In the genomic region with DNA sequence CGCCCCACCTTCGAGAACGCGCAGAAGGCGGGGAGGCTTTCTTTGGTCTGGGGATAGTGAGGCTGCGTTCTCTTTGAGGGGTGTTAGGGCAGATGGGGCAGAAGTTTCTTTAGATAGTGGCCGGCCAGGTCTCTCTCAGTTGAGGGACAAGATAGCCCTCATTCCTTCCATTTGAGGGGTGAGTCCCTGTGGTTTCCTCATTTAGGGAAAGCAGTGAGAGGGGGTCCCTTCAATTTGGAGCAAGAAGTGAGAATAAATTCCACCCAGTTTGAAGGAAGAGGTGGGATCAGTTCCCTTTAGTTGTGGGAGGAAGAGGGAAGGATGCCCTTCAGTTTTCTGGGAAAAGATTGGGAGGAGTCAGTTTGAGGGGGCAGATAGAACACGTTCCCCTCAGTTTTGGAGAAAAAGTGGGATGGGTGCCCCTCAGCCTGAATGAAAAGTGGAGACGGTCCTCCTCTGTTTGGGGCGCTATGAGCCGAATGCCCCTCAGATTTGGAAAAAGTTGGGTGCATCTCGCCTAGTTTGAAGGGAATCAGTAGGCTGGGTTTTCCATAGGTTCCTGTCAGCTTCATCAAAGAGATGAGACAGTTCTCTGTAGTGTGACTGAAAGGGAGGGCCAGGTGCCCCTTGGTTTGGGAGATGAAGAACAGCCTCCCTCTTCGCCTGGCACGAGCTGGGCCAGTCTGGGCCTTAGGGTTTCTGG, we compare ENCODE assay signal across 8 cellular contexts. TPM values are rescaled to one million over a fixed set of nuclear protein-coding genes. Genes with fewer than 3 reads are reported as not detected.
DNase-seq lines count a peak whose midpoint lies in the region; ATAC-seq, FAIRE-seq and TF ChIP-seq lines count a peak whose summit lies in the region.

No MANE protein-coding gene starts in this region.

- H3K4me3 ChIP-seq in HEK293 (ENCODE audit: low read depth, low read length) (peak overlapping the region; percentile 36), astrocyte of the cerebellum (ENCODE audit: low read depth, low read length) (peak overlapping the region; percentile 91), mesenchymal stem cell (ENCODE audit: insufficient read depth in 1 of 2, low read depth in 1 of 2, low read length in 2 of 2) (peak overlapping the region; percentile 69 to 87)

- in situ Hi-C loops in astrocyte of the cerebellum (cut with HindIII; ENCODE audit: low sequenced_read_pairs), result no loop called here

- H3K23ac ChIP-seq in mesenchymal stem cell (ENCODE audit: low read length in 2 of 2), result peak overlapping the region in 1 of 2 experiments; percentile 67

- CTCF ChIA-PET in HEK293 (lab: Yijun Ruan, JAX), result interaction anchor here (0.7 to 2.3 kb wide), 4 partner anchors 11 to 169 kb away, joined by 3 to 7 read pairs (median 4); no protein-coding TSS in a partner anchor

- H3K27ac ChIP-seq in 22Rv1 (peak overlapping the region; percentile 87; the same call in 1 of the 2 replicates), HEK293 (ENCODE audit: extremely low read depth, low read depth, low read length) (peak overlapping the region; percentile 5; the same call in 1 of the 2 replicates), mesenchymal stem cell (ENCODE audit: low read length, poor library complexity, severe bottlenecking) (no peak overlapping the region)

- H3K27me3 ChIP-seq in mesenchymal stem cell (ENCODE audit: control insufficient read depth in 1 of 2, insufficient read depth in 1 of 2, low read length in 2 of 2), result peaks cover 0 to 9% of the 10 kb centered on the region in 2 experiments

- FAIRE-seq in H54 (lab: Jason Lieb, UNC), result no peak

- no peak for TF ChIP-seq CTCF in 22Rv1 (IDR thresholded peaks at IDR 0.05)
- no peak for TF ChIP-seq CTCF in HEK293 (tag by site-specific recombination; IDR thresholded peaks at IDR 0.05)
- no peak for TF ChIP-seq CTCF in astrocyte of the cerebellum (IDR thresholded peaks at IDR 0.05; ENCODE audit: low read depth, low read length, missing control alignments)

- H4K91ac ChIP-seq in mesenchymal stem cell (ENCODE audit: low read length), result no peak overlapping the region

- H2BK5ac ChIP-seq in mesenchymal stem cell (ENCODE audit: low read depth, low read length, poor library complexity, severe bottlenecking), result no peak overlapping the region

- H3K9me3 ChIP-seq in HEK293 (ENCODE audit: control insufficient read depth, insufficient read depth, low read depth, low read length) (no peaks in the 10 kb centered on the region), mesenchymal stem cell (ENCODE audit: control insufficient read depth, low read length) (no peaks in the 10 kb centered on the region)

- H3K4me1 ChIP-seq in HEK293 (ENCODE audit: control insufficient read depth, insufficient read depth, low read length) (peaks cover 9% of the 10 kb centered on the region), mesenchymal stem cell (ENCODE audit: control insufficient read depth, insufficient read depth, low read depth, low read length) (peaks cover 48% of the 10 kb centered on the region)

- 9% methylated on average over 14 of the region's 14 CpGs for WGBS in mesenchymal stem cell

- H3K14ac ChIP-seq in mesenchymal stem cell (ENCODE audit: low read length in 2 of 2), result peak overlapping the region in 1 of 2 experiments; percentile 69

- no peak for DNase-seq in astrocyte of the cerebellum (ENCODE audit: low read depth)
- peak; percentile 35 for DNase-seq in mesenchymal stem cell
- DNase-seq in superior temporal gyrus (ENCODE audit: extremely low spot score), result no peak
- DNase-seq in H54 (ENCODE audit: insufficient read length, low spot score), result no peak
- no peak for DNase-seq in stimulated activated CD4-positive, alpha-beta T cell treated with anti-CD3 and anti-CD28 coated beads, Interleukin-1b, Interleukin-23, amount 100 ng/mL, for 48 hours

- peaks cover 0 to 7% of the 10 kb centered on the region in 2 experiments; a peak in 1 of 3 replicates for H3K36me3 ChIP-seq in HEK293 (ENCODE audit: control insufficient read depth in 2 of 2, insufficient read depth in 1 of 2, low read length in 2 of 2)
- peaks cover 6 to 8% of the 10 kb centered on the region in 2 experiments for H3K36me3 ChIP-seq in mesenchymal stem cell (ENCODE audit: control insufficient read depth in 1 of 2, insufficient read depth in 2 of 2, low read depth in 1 of 2, low read length in 2 of 2)

- peak overlapping the region; percentile 92 for H4K8ac ChIP-seq in mesenchymal stem cell (ENCODE audit: low read length)

- H2BK120ac ChIP-seq in mesenchymal stem cell (ENCODE audit: low read depth, low read length), result peak overlapping the region; percentile 95

- no peak for TF ChIP-seq POLR2A in H54 (IDR thresholded peaks at IDR 0.05; ENCODE audit: low read depth, low read length)

- no peak overlapping the region for H2AK5ac ChIP-seq in mesenchymal stem cell (ENCODE audit: low read length, severe bottlenecking)

- H3K9ac ChIP-seq in mesenchymal stem cell (ENCODE audit: low read length), result peak overlapping the region; percentile 86

- H3K18ac ChIP-seq in mesenchymal stem cell (ENCODE audit: low read depth in 1 of 2, low read length in 2 of 2), result peak overlapping the region; percentile 88 to 94

- POLR2A ChIA-PET in HEK293 (lab: Yijun Ruan, JAX), result interaction anchor here (0.5 to 7.4 kb wide), 10 partner anchors 11 to 233 kb away, joined by 3 to 109 read pairs (median 6); partner anchors contain the start of genes ATP6V0D1 and TMEM208

- peak overlapping the region in 1 of 2 experiments; percentile 81 for H2BK12ac ChIP-seq in mesenchymal stem cell (ENCODE audit: low read length in 2 of 2)

- H3K4me2 ChIP-seq in mesenchymal stem cell (ENCODE audit: low read length, poor library complexity, severe bottlenecking), result peak overlapping the region; percentile 96

- H2AFZ ChIP-seq in mesenchymal stem cell (ENCODE audit: low read depth, low read length), result peak overlapping the region; percentile 84

- H3K4ac ChIP-seq in mesenchymal stem cell (ENCODE audit: low read depth in 1 of 2, low read length in 2 of 2), result peak overlapping the region; percentile 9 to 29

- H3K79me1 ChIP-seq in mesenchymal stem cell (replicated peaks; ENCODE audit: low read length, poor library complexity, severe bottlenecking), result peaks cover 4% of the 10 kb centered on the region

- ATAC-seq in HG03521 (IDR thresholded peaks at IDR 0.05; ENCODE audit: unreplicated experiment), result no peak

- peak overlapping the region; percentile 94 for H2BK15ac ChIP-seq in mesenchymal stem cell (ENCODE audit: low read depth, poor library complexity, severe bottlenecking)

TF ChIP-seq in HEK293, 187 proteins besides CTCF, POLR2A, EP300 and RAD21 (continues in another document):
- TF ChIP-seq ZNF362 (tag by site-specific recombination; IDR thresholded peaks at IDR 0.05) (no peak), ZNF623 (tag by site-specific recombination; IDR thresholded peaks at IDR 0.05) (no peak), ZBTB26 (tag by site-specific recombination; optimal IDR thresholded peaks at IDR 0.05) (peak; percentile 62), ZNF530 (tag by site-specific recombination; IDR thresholded peaks at IDR 0.05; ENCODE audit: low read depth) (no peak), ZSCAN16 (tag by site-specific recombination; IDR thresholded peaks at IDR 0.05) (no peak), SP3 (tag by site-specific recombination; IDR thresholded peaks at IDR 0.05) (0 out of 2 replicates have a peak, but pooled peaks have one; percentile 7), ZNF560 (tag by site-specific recombination; IDR thresholded peaks at IDR 0.05; ENCODE audit: borderline replicate concordance) (no peak)

RNA-seq across cellular contexts. Expression of gene FHOD1, which starts 0.6 kb away (rescaled TPM):
- 51.6 TPM for polyA plus RNA-seq in mesenchymal stem cell (2013, experiment 1 of 2)
- 50.1 TPM for polyA plus RNA-seq in mesenchymal stem cell (2013, experiment 2 of 2)

RNA-seq across cellular contexts. Expression of gene SLC9A5, which starts 0.9 kb away (rescaled TPM):
- polyA plus RNA-seq in mesenchymal stem cell (2013, experiment 1 of 2), result 1.5 TPM
- 1.5 TPM for polyA plus RNA-seq in mesenchymal stem cell (2013, experiment 2 of 2)

RNA-seq across cellular contexts. Expression of gene TMEM208, which starts 20.9 kb away (rescaled TPM):
- polyA plus RNA-seq in mesenchymal stem cell (2013, experiment 1 of 2), result 43.4 TPM
- polyA plus RNA-seq in mesenchymal stem cell (2013, experiment 2 of 2), result 44.0 TPM

RNA-seq across cellular contexts. Expression of gene PLEKHG4, which starts 31.5 kb away (rescaled TPM):
- polyA plus RNA-seq in mesenchymal stem cell (2013, experiment 1 of 2), result 6.6 TPM
- 6.5 TPM for polyA plus RNA-seq in mesenchymal stem cell (2013, experiment 2 of 2)

RNA-seq across cellular contexts. Expression of gene ELMO3, which starts 48.9 kb away (rescaled TPM):
- 0.64 TPM for polyA plus RNA-seq in mesenchymal stem cell (2013, experiment 1 of 2)
- polyA plus RNA-seq in mesenchymal stem cell (2013, experiment 2 of 2), result 0.49 TPM

Comparison
In these comparisons a context has a peak if more than half of its experiments do, and no peak if none do; other contexts are left out.
1. H3K4me3 ChIP-seq: peak in every context shown above with its lines; median percentile 91 in astrocyte of the cerebellum; 78 in mesenchymal stem cell; 36 in HEK293.